ENCODE assay signal across 8 cellular contexts in genomic region chr14:31927348-31927826, GRCh38.
DNase-seq lines count a peak whose midpoint lies in the region; ATAC-seq and TF ChIP-seq lines count a peak whose summit lies in the region.

No MANE protein-coding gene starts in this region.

- H3K79me2 ChIP-seq in mesendoderm (ENCODE audit: control insufficient read depth, insufficient read depth, low read length) = no peaks in the 10 kb centered on the region

- H2AK9ac ChIP-seq in IMR-90 (replicated peaks; ENCODE audit: low read depth, low read length, poor library complexity) = peak overlapping the region; percentile 0

- peak overlapping the region; percentile 81 for H2BK5ac ChIP-seq in IMR-90 (ENCODE audit: low read depth, low read length, poor library complexity, severe bottlenecking)
- H2BK5ac ChIP-seq in mesendoderm (ENCODE audit: low read length) = no peak overlapping the region

- POLR2A ChIA-PET in IMR-90 (lab: Charles Lee; ENCODE audit: unreplicated experiment) = interaction anchor here (0.5 kb wide), 1 partner anchor 23 kb away, joined by 4 read pairs; no protein-coding TSS in a partner anchor

- peak overlapping the region; percentile 18; the same call in 1 of the 2 replicates for H3K56ac ChIP-seq in IMR-90 (ENCODE audit: extremely low read depth, insufficient read depth, low read length)
- H3K56ac ChIP-seq in mesendoderm (ENCODE audit: low read length) = no peak overlapping the region

- TF ChIP-seq RAD21 in IMR-90 (IDR thresholded peaks at IDR 0.05; ENCODE audit: low read length) = peak; percentile 6

- H3K9me3 Mint-ChIP-seq in progenitor cell of endocrine pancreas (ENCODE audit: low read depth) = no peaks in the 10 kb centered on the region

- no peaks in the 10 kb centered on the region for H3K79me1 ChIP-seq in IMR-90 (ENCODE audit: low read depth in 1 of 2, low read length in 2 of 2)
- no peaks in the 10 kb centered on the region for H3K79me1 ChIP-seq in mesendoderm (ENCODE audit: low read length)

- peak overlapping the region; percentile 66 for H3K27ac ChIP-seq in IMR-90 (ENCODE audit: insufficient read depth, low read length)
- H3K27ac ChIP-seq in mesendoderm (ENCODE audit: low read depth, low read length) = no peak overlapping the region

- no peaks in the 10 kb centered on the region for H4K20me1 ChIP-seq in IMR-90 (ENCODE audit: insufficient read depth, low read length)

- H4K8ac ChIP-seq in IMR-90 (ENCODE audit: low read depth in 2 of 2, low read length in 2 of 2) (peak overlapping the region in 1 of 2 experiments; percentile 38; a peak in 2 of 4 replicates), mesendoderm (ENCODE audit: low read depth, low read length) (no peak overlapping the region)

- H3K9me3 ChIP-seq in IMR-90 (ENCODE audit: control insufficient read depth, insufficient read depth, low read length) = no peaks in the 10 kb centered on the region

- peak overlapping the region; percentile 33; the same call in 1 of the 2 replicates for H2AK5ac ChIP-seq in IMR-90 (ENCODE audit: low read depth, low read length)
- no peak overlapping the region for H2AK5ac ChIP-seq in mesendoderm (ENCODE audit: low read length)

- no TSS peak for BruUV-seq in IMR-90 (replicated peaks; lab: Mats Ljungman, UMichigan)

- peak; percentile 92 for ATAC-seq in IMR-90 (ENCODE audit: low read depth)
- no peak for ATAC-seq in HG02981 (IDR thresholded peaks at IDR 0.05; ENCODE audit: unreplicated experiment)

- H3K4me3 Mint-ChIP-seq in progenitor cell of endocrine pancreas (ENCODE audit: low read depth) = no peak overlapping the region

- peak overlapping the region; percentile 13 for H3K4me2 ChIP-seq in IMR-90 (ENCODE audit: low read depth, low read length)
- H3K4me2 ChIP-seq in mesendoderm (ENCODE audit: low read length) = no peak overlapping the region

- no peaks in the 10 kb centered on the region for H3K36me3 Mint-ChIP-seq in progenitor cell of endocrine pancreas (ENCODE audit: insufficient read depth)

- H3K9ac ChIP-seq in IMR-90 (ENCODE audit: low read depth, low read length) = 0 out of 2 replicates have a peak overlapping the region, but pooled peaks have one; percentile 15
- no peak overlapping the region for H3K9ac ChIP-seq in mesendoderm (ENCODE audit: low read length)

- in situ Hi-C loops in ACHN (cut with HindIII; ENCODE audit: low pct_ligation_motif_present, low pct_unique_long_range_greater_than_20kb, low sequenced_read_pairs) = no loop called here
- in situ Hi-C loops in IMR-90 (cut with MboI; ENCODE audit: low sequenced_read_pairs) = loop anchor here (25.0 kb wide), 1 partner anchor 310 kb away; no protein-coding TSS in a partner anchor

- CTCF ChIA-PET in IMR-90 (lab: Yijun Ruan, JAX) = interaction anchor here (1.1 to 1.9 kb wide), 2 partner anchors 29 to 324 kb away, joined by 3 to 7 read pairs; no protein-coding TSS in a partner anchor

- dilution Hi-C loops in IMR-90 (cut with HindIII; ENCODE audit: low sequenced_read_pairs, unreplicated experiment) = no loop called here

- H3K4me1 ChIP-seq in IMR-90 (ENCODE audit: control insufficient read depth, insufficient read depth, low read length) = peaks cover 8% of the 10 kb centered on the region
- no peaks in the 10 kb centered on the region for H3K4me1 ChIP-seq in mesendoderm (ENCODE audit: control insufficient read depth, low read depth, low read length)

- TF ChIP-seq POLR2A in IMR-90 (IDR thresholded peaks at IDR 0.05; ENCODE audit: low read depth, low read length) = no peak

- TF ChIP-seq CTCF in IMR-90 (conservative IDR thresholded peaks at IDR 0.05; ENCODE audit: low read depth, low read length) (no peak), progenitor cell of endocrine pancreas (IDR thresholded peaks at IDR 0.05; ENCODE audit: unreplicated experiment) (no peak)

- no peaks in the 10 kb centered on the region for H3K36me3 ChIP-seq in IMR-90 (ENCODE audit: control insufficient read depth, insufficient read depth, low read length)
- no peaks in the 10 kb centered on the region for H3K36me3 ChIP-seq in mesendoderm (ENCODE audit: control insufficient read depth, insufficient read depth, low read length)

- H3K14ac ChIP-seq in IMR-90 (replicated peaks; ENCODE audit: low read depth, low read length) = peak overlapping the region; percentile 17; the same call in 1 of the 2 replicates

- no peak overlapping the region for H3K4me3 ChIP-seq in IMR-90 (ENCODE audit: insufficient read depth, low read depth, low read length)
- no peak overlapping the region for H3K4me3 ChIP-seq in mesendoderm (ENCODE audit: low read length)

- H3K4me1 Mint-ChIP-seq in progenitor cell of endocrine pancreas (ENCODE audit: low read depth) = peaks cover 14% of the 10 kb centered on the region

- peak overlapping the region; percentile 47; the same call in 1 of the 2 replicates for H4K5ac ChIP-seq in IMR-90 (ENCODE audit: low read depth, low read length)
- no peak overlapping the region for H4K5ac ChIP-seq in mesendoderm (ENCODE audit: low read length)

- peak overlapping the region; percentile 38 for H2AFZ ChIP-seq in IMR-90 (replicated peaks; ENCODE audit: low read length, poor library complexity)

- peak overlapping the region; percentile 82 for H2BK120ac ChIP-seq in IMR-90 (ENCODE audit: low read depth, low read length)
- H2BK120ac ChIP-seq in mesendoderm (ENCODE audit: low read depth, low read length) = no peak overlapping the region

- H3K27me3 Mint-ChIP-seq in progenitor cell of endocrine pancreas = no peaks in the 10 kb centered on the region

- H3K27me3 ChIP-seq in IMR-90 (ENCODE audit: control insufficient read depth, insufficient read depth, low read length) (no peaks in the 10 kb centered on the region), mesendoderm (ENCODE audit: insufficient read depth, low read length, poor library complexity) (no peaks in the 10 kb centered on the region)

- intact Hi-C loops in IMR-90 (cut with micrococcal nuclease) = loop anchor here (2.0 to 10.0 kb wide), 4 partner anchors 149 to 635 kb away; partner anchors contain the start of gene ARHGAP5

- peaks cover 4% of the 10 kb centered on the region; the same call in 1 of the 2 replicates for H3K9me1 ChIP-seq in IMR-90 (ENCODE audit: insufficient read depth, low read length)

- no peak overlapping the region for H3K27ac Mint-ChIP-seq in progenitor cell of endocrine pancreas

- DNase-seq in ACHN = peak; percentile 92
- peak; percentile 97 for DNase-seq in IMR-90
- peak; percentile 78 for DNase-seq in dedifferentiated amniotic fluid mesenchymal stem cell (ENCODE audit: extremely low spot score)
- peak; percentile 54 for DNase-seq in mesendoderm
- DNase-seq in OCI-M1 (lab: John Stamatoyannopoulos, UW) = no peak
- DNase-seq in progenitor cell of endocrine pancreas (ENCODE audit: low spot score, unreplicated experiment) = no peak
- DNase-seq in NCI-H187 (lab: John Stamatoyannopoulos, UW) = no peak

- H3K18ac ChIP-seq in IMR-90 (ENCODE audit: low read depth, low read length) = peak overlapping the region; percentile 83; the same call in 1 of the 2 replicates
- H3K18ac ChIP-seq in mesendoderm (ENCODE audit: low read length) = no peak overlapping the region

- H3K4ac ChIP-seq in IMR-90 (ENCODE audit: low read depth, low read length) (peak overlapping the region; percentile 63), mesendoderm (ENCODE audit: low read depth, low read length) (no peak overlapping the region)

- H4K91ac ChIP-seq in IMR-90 (ENCODE audit: insufficient read depth, low read depth, low read length) = peak overlapping the region; percentile 47

- H3K23ac ChIP-seq in IMR-90 (ENCODE audit: low read depth, low read length) (peak overlapping the region; percentile 45; the same call in 1 of the 2 replicates), mesendoderm (ENCODE audit: low read length) (no peak overlapping the region)

- peak overlapping the region; percentile 75; the same call in 1 of the 2 replicates for H2BK20ac ChIP-seq in IMR-90 (ENCODE audit: low read depth, low read length)

- 0% methylated on average over 1 of the region's 6 CpGs; no CpG with 5 or more reads in 1 of the 2 experiments for WGBS in IMR-90 (ENCODE audit: extremely low coverage in 2 of 2, insufficient read length in 1 of 2), 2 experiments
- no CpG with 5 or more reads among the region's 6 CpGs for WGBS in mesendoderm (ENCODE audit: extremely low coverage, insufficient coverage, low lambda C conversion rate)

- H2BK15ac ChIP-seq in IMR-90 (ENCODE audit: low read depth, low read length) = peak overlapping the region; percentile 17; the same call in 1 of the 3 replicates
- no peak overlapping the region for H2BK15ac ChIP-seq in mesendoderm (replicated peaks; ENCODE audit: low read depth)

TF ChIP-seq in IMR-90, 13 proteins besides CTCF, POLR2A, EP300 and RAD21 (continues in another document):
- TF ChIP-seq SMC3 (IDR thresholded peaks at IDR 0.05; ENCODE audit: low read depth, low read length) (no peak), USF2 (IDR thresholded peaks at IDR 0.05; ENCODE audit: low read depth, low read length) (peak; percentile 72; the same call in 1 of the 2 replicates), CHD1 (IDR thresholded peaks at IDR 0.05; ENCODE audit: low read depth, low read length) (no peak), CEBPB (IDR thresholded peaks at IDR 0.05; ENCODE audit: low read depth, low read length) (peak; percentile 85), NFE2L2 (IDR thresholded peaks at IDR 0.05; ENCODE audit: low read depth, low read length) (no peak), BHLHE40 (IDR thresholded peaks at IDR 0.05; ENCODE audit: low read depth, low read length) (peak; percentile 58; the same call in 1 of the 2 replicates), RCOR1 (IDR thresholded peaks at IDR 0.05; ENCODE audit: insufficient replicate concordance, low read length) (no peak), RFX5 (IDR thresholded peaks at IDR 0.05; ENCODE audit: low read depth, low read length) (no peak), MAFK (IDR thresholded peaks at IDR 0.05; ENCODE audit: low read depth, low read length) (0 out of 2 replicates have a peak, but pooled peaks have one; percentile 8), FOS (IDR thresholded peaks at IDR 0.05; ENCODE audit: low read depth, low read length) (peak; percentile 74)

Comparison
In these comparisons a context has a peak if more than half of its experiments do, and no peak if none do; other contexts are left out.
1. DNase-seq: peak in ACHN (single experiment), IMR-90 (single experiment), dedifferentiated amniotic fluid mesenchymal stem cell (single experiment) and mesendoderm (single experiment); none in OCI-M1 (single experiment), progenitor cell of endocrine pancreas (single experiment) and NCI-H187 (0 of 2).